ENCODE assay signal across 8 cellular contexts in genomic region chr22:27802389-27803079, GRCh38. TPM values are rescaled to one million over a fixed set of nuclear protein-coding genes. Genes with fewer than 3 reads are reported as not detected.
DNase-seq lines count a peak whose midpoint lies in the region; ATAC-seq and TF ChIP-seq lines count a peak whose summit lies in the region.

No MANE protein-coding gene starts in this region.

- H3K9me3 ChIP-seq in heart right ventricle, result no peaks in the 10 kb centered on the region
- H3K9me3 ChIP-seq in mucosa of stomach (ENCODE audit: control insufficient read depth, low read length), result no peaks in the 10 kb centered on the region
- H3K9me3 ChIP-seq in aorta (ENCODE audit: control insufficient read depth, low read length), result no peaks in the 10 kb centered on the region

- H3K36me3 ChIP-seq in heart right ventricle, result peaks cover 0 to 4% (median 0%) of the 10 kb centered on the region in 9 donors
- H3K36me3 ChIP-seq in mucosa of stomach (ENCODE audit: control insufficient read depth, insufficient read depth, low read length), result no peaks in the 10 kb centered on the region
- H3K36me3 ChIP-seq in aorta (ENCODE audit: control insufficient read depth in 1 of 2, insufficient read depth in 2 of 2, low read length in 1 of 2), result no peaks in the 10 kb centered on the region

- H3K27ac ChIP-seq in heart right ventricle (peak overlapping the region in 9 of 10 donors; percentile 81 to 95 (median 87)), dorsolateral prefrontal cortex (peak overlapping the region in 30 of 59 donors; percentile 5 to 90 (median 80)), aorta (ENCODE audit: low read depth in 1 of 2, low read length in 2 of 2) (peak overlapping the region in 1 of 2 donors; percentile 13)

- ATAC-seq in heart right ventricle (peak in 3 of 8 donors; percentile 1 to 4 (median 3)), Right ventricle myocardium superior (ENCODE audit: poor library complexity) (no peak), aorta (ENCODE audit: low FRiP score) (no peak), omental fat pad (ENCODE audit: low FRiP score) (no peak)

- WGBS in heart right ventricle, 2 donors, result 25 to 28% methylated on average over 33 of the region's 33 CpGs
- WGBS in aorta, 2 donors, result 20 to 25% methylated on average over 33 of the region's 33 CpGs

- H3K27me3 ChIP-seq in heart right ventricle (peaks cover 0 to 68% (median 9%) of the 10 kb centered on the region in 7 donors), dorsolateral prefrontal cortex (peaks cover 0 to 32% (median 13%) of the 10 kb centered on the region in 45 donors), mucosa of stomach (ENCODE audit: control insufficient read depth, insufficient read depth, low read length) (peaks cover 71% of the 10 kb centered on the region), aorta (ENCODE audit: control insufficient read depth in 1 of 2, insufficient read depth in 2 of 2, low read length in 1 of 2) (no peaks in the 10 kb centered on the region)

- intact Hi-C loops in heart right ventricle (cut with DNase I) (loop anchor here (2.0 to 10.0 kb wide), 15 partner anchors 72 to 1128 kb away; no protein-coding TSS in a partner anchor), Right ventricle myocardium superior (cut with DNase I) (loop anchor here (5.0 to 10.0 kb wide), 3 partner anchors 315 to 1048 kb away; no protein-coding TSS in a partner anchor), dorsolateral prefrontal cortex (cut with DNase I) (loop anchor here (5.0 to 10.0 kb wide), 5 partner anchors 160 to 1128 kb away; no protein-coding TSS in a partner anchor), aorta (cut with DNase I) (loop anchor here in 1 of 2 donors (5.0 to 10.0 kb wide), 2 partner anchors 200 to 598 kb away; no protein-coding TSS in a partner anchor)

- H3K4me3 ChIP-seq in heart right ventricle, result peak overlapping the region; percentile 57 to 93 (median 73)
- H3K4me3 ChIP-seq in dorsolateral prefrontal cortex, result peak overlapping the region; percentile 54 to 89 (median 77)
- no peak overlapping the region for H3K4me3 ChIP-seq in mucosa of stomach (ENCODE audit: low read length)
- peak overlapping the region; percentile 90 for H3K4me3 ChIP-seq in aorta (ENCODE audit: low read length in 2 of 2)

- peak overlapping the region; percentile 62 for H3K9ac ChIP-seq in mucosa of stomach (ENCODE audit: low read length)

- TF ChIP-seq CTCF in heart right ventricle (IDR thresholded peaks at IDR 0.05) (no peak), dorsolateral prefrontal cortex (IDR thresholded peaks at IDR 0.05 in 54 of 56, conservative IDR thresholded peaks at IDR 0.05 in 2 of 56; ENCODE audit: low read depth in 1 of 56, partially characterized antibody in 56 of 56) (peak in 4 of 56 donors; percentile 1 to 5 (median 2)), omental fat pad (IDR thresholded peaks at IDR 0.05) (no peak)

- DNase-seq in heart right ventricle (no peak), Right ventricle myocardium superior (no peak), dorsolateral prefrontal cortex (no peak), aorta (no peak), AG20443 (ENCODE audit: low spot score) (no peak), omental fat pad (ENCODE audit: low spot score) (no peak), NCI-H1694 treated with DMSO at 0.1 percent for 48 hours (lab: John Stamatoyannopoulos, UW) (no peak)

- H3K4me1 ChIP-seq in heart right ventricle, result peaks cover 3 to 51% (median 34%) of the 10 kb centered on the region in 9 donors
- peaks cover 16% of the 10 kb centered on the region for H3K4me1 ChIP-seq in mucosa of stomach (ENCODE audit: control insufficient read depth, insufficient read depth, low read length)
- no peaks in the 10 kb centered on the region for H3K4me1 ChIP-seq in aorta (ENCODE audit: control insufficient read depth in 1 of 2, insufficient read depth in 2 of 2, low read length in 2 of 2)

RNA-seq across cellular contexts. Expression of gene MN1, which starts 1.0 kb away (rescaled TPM):
- total RNA-seq in heart right ventricle, result 1 to 10 TPM; 3.6 to 8.3 (median 6.1) TPM
- polyA plus RNA-seq in heart right ventricle, result 1 to 10 TPM; 2.3 to 3.4 TPM
- total RNA-seq in Right ventricle myocardium superior, result 6.3 TPM
- 10 to 100 TPM in 16 of 120 experiments, 1 to 10 TPM in 104; 3.8 to 12.4 (median 7.5) TPM for total RNA-seq in dorsolateral prefrontal cortex
- 10 to 100 TPM; 22.5 to 37.7 TPM for total RNA-seq in aorta
- 1 to 10 TPM; 2.1 to 4.2 TPM for polyA plus RNA-seq in aorta
- 10 to 100 TPM in 1 of 4 donors, 1 to 10 TPM in 3; 4.8 to 16.5 (median 8.9) TPM for total RNA-seq in omental fat pad
